ENCODE assay signal across 1 cellular context in the genomic region with DNA sequence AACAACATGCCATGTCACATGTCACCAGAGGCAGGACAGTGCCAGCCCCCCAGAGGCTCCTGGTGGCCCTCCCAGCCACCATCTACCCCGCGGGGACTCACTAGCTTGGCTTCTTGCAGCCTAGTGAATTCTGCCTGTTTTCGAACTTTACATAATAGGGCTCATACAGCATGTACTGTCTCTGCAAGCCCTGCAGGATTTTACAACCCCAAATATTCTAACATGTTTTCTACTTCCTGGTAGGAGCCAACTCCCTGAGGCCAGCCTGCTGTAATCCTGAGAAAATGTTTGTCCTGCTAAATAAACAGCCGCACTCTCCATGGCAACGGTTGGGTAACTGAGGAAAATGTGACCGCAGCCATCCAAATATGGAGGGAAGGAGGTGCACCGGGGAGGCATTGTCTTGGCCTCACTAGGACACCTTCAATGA.
TF ChIP-seq lines count a peak whose summit lies in the region.

No MANE protein-coding gene starts in this region.

TF ChIP-seq in HepG2, 621 proteins besides CTCF, POLR2A, EP300 and RAD21 (continued from another document and continues in another):
- TF ChIP-seq, protein P1, sequence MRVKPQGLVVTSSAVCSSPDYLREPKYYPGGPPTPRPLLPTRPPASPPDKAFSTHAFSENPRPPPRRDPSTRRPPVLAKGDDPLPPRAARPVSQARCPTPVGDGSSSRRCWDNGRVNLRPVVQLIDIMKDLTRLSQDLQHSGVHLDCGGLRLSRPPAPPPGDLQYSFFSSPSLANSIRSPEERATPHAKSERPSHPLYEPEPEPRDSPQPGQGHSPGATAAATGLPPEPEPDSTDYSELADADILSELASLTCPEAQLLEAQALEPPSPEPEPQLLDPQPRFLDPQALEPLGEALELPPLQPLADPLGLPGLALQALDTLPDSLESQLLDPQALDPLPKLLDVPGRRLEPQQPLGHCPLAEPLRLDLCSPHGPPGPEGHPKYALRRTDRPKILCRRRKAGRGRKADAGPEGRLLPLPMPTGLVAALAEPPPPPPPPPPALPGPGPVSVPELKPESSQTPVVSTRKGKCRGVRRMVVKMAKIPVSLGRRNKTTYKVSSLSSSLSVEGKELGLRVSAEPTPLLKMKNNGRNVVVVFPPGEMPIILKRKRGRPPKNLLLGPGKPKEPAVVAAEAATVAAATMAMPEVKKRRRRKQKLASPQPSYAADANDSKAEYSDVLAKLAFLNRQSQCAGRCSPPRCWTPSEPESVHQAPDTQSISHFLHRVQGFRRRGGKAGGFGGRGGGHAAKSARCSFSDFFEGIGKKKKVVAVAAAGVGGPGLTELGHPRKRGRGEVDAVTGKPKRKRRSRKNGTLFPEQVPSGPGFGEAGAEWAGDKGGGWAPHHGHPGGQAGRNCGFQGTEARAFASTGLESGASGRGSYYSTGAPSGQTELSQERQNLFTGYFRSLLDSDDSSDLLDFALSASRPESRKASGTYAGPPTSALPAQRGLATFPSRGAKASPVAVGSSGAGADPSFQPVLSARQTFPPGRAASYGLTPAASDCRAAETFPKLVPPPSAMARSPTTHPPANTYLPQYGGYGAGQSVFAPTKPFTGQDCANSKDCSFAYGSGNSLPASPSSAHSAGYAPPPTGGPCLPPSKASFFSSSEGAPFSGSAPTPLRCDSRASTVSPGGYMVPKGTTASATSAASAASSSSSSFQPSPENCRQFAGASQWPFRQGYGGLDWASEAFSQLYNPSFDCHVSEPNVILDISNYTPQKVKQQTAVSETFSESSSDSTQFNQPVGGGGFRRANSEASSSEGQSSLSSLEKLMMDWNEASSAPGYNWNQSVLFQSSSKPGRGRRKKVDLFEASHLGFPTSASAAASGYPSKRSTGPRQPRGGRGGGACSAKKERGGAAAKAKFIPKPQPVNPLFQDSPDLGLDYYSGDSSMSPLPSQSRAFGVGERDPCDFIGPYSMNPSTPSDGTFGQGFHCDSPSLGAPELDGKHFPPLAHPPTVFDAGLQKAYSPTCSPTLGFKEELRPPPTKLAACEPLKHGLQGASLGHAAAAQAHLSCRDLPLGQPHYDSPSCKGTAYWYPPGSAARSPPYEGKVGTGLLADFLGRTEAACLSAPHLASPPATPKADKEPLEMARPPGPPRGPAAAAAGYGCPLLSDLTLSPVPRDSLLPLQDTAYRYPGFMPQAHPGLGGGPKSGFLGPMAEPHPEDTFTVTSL (CRISPR knock-in tag; IDR thresholded peaks at IDR 0.05; ENCODE audit: borderline replicate concordance): peak; percentile 57; the same call in 1 of the 2 replicates
- TF ChIP-seq FOXP1 (IDR thresholded peaks at IDR 0.05): no peak
- TF ChIP-seq FOXP1 (CRISPR knock-in tag; IDR thresholded peaks at IDR 0.05): peak; percentile 87
- TF ChIP-seq, protein P2, sequence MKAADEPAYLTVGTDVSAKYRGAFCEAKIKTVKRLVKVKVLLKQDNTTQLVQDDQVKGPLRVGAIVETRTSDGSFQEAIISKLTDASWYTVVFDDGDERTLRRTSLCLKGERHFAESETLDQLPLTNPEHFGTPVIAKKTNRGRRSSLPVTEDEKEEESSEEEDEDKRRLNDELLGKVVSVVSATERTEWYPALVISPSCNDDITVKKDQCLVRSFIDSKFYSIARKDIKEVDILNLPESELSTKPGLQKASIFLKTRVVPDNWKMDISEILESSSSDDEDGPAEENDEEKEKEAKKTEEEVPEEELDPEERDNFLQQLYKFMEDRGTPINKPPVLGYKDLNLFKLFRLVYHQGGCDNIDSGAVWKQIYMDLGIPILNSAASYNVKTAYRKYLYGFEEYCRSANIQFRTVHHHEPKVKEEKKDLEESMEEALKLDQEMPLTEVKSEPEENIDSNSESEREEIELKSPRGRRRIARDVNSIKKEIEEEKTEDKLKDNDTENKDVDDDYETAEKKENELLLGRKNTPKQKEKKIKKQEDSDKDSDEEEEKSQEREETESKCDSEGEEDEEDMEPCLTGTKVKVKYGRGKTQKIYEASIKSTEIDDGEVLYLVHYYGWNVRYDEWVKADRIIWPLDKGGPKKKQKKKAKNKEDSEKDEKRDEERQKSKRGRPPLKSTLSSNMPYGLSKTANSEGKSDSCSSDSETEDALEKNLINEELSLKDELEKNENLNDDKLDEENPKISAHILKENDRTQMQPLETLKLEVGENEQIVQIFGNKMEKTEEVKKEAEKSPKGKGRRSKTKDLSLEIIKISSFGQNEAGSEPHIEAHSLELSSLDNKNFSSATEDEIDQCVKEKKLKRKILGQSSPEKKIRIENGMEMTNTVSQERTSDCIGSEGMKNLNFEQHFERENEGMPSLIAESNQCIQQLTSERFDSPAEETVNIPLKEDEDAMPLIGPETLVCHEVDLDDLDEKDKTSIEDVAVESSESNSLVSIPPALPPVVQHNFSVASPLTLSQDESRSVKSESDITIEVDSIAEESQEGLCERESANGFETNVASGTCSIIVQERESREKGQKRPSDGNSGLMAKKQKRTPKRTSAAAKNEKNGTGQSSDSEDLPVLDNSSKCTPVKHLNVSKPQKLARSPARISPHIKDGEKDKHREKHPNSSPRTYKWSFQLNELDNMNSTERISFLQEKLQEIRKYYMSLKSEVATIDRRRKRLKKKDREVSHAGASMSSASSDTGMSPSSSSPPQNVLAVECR (CRISPR knock-in tag; IDR thresholded peaks at IDR 0.05; ENCODE audit: borderline replicate concordance): peak; percentile 83; the same call in 1 of the 2 replicates
- TF ChIP-seq ZNF331 (CRISPR knock-in tag; IDR thresholded peaks at IDR 0.05): 0 out of 2 replicates have a peak, but pooled peaks have one; percentile 72
- no peak; the same call in 1 of the 2 replicates for TF ChIP-seq HOXD1 (CRISPR knock-in tag; IDR thresholded peaks at IDR 0.05)
- TF ChIP-seq, protein P3, sequence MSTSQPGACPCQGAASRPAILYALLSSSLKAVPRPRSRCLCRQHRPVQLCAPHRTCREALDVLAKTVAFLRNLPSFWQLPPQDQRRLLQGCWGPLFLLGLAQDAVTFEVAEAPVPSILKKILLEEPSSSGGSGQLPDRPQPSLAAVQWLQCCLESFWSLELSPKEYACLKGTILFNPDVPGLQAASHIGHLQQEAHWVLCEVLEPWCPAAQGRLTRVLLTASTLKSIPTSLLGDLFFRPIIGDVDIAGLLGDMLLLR (CRISPR knock-in tag; IDR thresholded peaks at IDR 0.05): no peak
- peak; percentile 66 for TF ChIP-seq TBL1XR1 (IDR thresholded peaks at IDR 0.05; ENCODE audit: borderline replicate concordance, low read length, partially characterized antibody)
- no peak for TF ChIP-seq CC2D1A (CRISPR knock-in tag; IDR thresholded peaks at IDR 0.05)
- no peak for TF ChIP-seq SMYD3 (CRISPR knock-in tag; IDR thresholded peaks at IDR 0.05)
- TF ChIP-seq, protein P4, sequence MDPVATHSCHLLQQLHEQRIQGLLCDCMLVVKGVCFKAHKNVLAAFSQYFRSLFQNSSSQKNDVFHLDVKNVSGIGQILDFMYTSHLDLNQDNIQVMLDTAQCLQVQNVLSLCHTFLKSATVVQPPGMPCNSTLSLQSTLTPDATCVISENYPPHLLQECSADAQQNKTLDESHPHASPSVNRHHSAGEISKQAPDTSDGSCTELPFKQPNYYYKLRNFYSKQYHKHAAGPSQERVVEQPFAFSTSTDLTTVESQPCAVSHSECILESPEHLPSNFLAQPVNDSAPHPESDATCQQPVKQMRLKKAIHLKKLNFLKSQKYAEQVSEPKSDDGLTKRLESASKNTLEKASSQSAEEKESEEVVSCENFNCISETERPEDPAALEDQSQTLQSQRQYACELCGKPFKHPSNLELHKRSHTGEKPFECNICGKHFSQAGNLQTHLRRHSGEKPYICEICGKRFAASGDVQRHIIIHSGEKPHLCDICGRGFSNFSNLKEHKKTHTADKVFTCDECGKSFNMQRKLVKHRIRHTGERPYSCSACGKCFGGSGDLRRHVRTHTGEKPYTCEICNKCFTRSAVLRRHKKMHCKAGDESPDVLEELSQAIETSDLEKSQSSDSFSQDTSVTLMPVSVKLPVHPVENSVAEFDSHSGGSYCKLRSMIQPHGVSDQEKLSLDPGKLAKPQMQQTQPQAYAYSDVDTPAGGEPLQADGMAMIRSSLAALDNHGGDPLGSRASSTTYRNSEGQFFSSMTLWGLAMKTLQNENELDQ (CRISPR knock-in tag; IDR thresholded peaks at IDR 0.05; ENCODE audit: borderline replicate concordance): no peak
- TF ChIP-seq ZNF484 (CRISPR knock-in tag; IDR thresholded peaks at IDR 0.05; ENCODE audit: borderline replicate concordance, low read depth): no peak
- peak; percentile 54; the same call in 1 of the 2 replicates for TF ChIP-seq YEATS2 (CRISPR knock-in tag; IDR thresholded peaks at IDR 0.05; ENCODE audit: borderline replicate concordance)
- no peak for TF ChIP-seq PAX8 (CRISPR knock-in tag; IDR thresholded peaks at IDR 0.05; ENCODE audit: borderline replicate concordance)
- no peak for TF ChIP-seq ZNF619 (CRISPR knock-in tag; IDR thresholded peaks at IDR 0.05)
- TF ChIP-seq, protein P5, sequence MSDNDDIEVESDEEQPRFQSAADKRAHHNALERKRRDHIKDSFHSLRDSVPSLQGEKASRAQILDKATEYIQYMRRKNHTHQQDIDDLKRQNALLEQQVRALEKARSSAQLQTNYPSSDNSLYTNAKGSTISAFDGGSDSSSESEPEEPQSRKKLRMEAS (IDR thresholded peaks at IDR 0.05): peak; percentile 74
- no peak for TF ChIP-seq TGIF2 (CRISPR knock-in tag; IDR thresholded peaks at IDR 0.05)
- TF ChIP-seq KLF12 (CRISPR knock-in tag; IDR thresholded peaks at IDR 0.05; ENCODE audit: borderline replicate concordance): no peak
- TF ChIP-seq, protein P6, sequence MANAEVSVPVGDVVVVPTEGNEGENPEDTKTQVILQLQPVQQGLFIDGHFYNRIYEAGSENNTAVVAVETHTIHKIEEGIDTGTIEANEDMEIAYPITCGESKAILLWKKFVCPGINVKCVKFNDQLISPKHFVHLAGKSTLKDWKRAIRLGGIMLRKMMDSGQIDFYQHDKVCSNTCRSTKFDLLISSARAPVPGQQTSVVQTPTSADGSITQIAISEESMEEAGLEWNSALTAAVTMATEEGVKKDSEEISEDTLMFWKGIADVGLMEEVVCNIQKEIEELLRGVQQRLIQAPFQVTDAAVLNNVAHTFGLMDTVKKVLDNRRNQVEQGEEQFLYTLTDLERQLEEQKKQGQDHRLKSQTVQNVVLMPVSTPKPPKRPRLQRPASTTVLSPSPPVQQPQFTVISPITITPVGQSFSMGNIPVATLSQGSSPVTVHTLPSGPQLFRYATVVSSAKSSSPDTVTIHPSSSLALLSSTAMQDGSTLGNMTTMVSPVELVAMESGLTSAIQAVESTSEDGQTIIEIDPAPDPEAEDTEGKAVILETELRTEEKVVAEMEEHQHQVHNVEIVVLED (CRISPR knock-in tag; IDR thresholded peaks at IDR 0.05; ENCODE audit: borderline replicate concordance): 0 out of 2 replicates have a peak, but pooled peaks have one; percentile 45
- TF ChIP-seq ZNF24 (IDR thresholded peaks at IDR 0.05): no peak
- 0 out of 2 replicates have a peak, but pooled peaks have one; percentile 57 for TF ChIP-seq CCDC6 (CRISPR knock-in tag; IDR thresholded peaks at IDR 0.05)
- TF ChIP-seq NONO (IDR thresholded peaks at IDR 0.05): no peak
- peak; percentile 70 for TF ChIP-seq NONO (CRISPR knock-in tag; conservative IDR thresholded peaks at IDR 0.05)
- 0 out of 2 replicates have a peak, but pooled peaks have one; percentile 24 for TF ChIP-seq NFYC (CRISPR knock-in tag; IDR thresholded peaks at IDR 0.05)
- no peak for TF ChIP-seq RBM39 (IDR thresholded peaks at IDR 0.05; ENCODE audit: low read depth, low read length, poor library complexity, severe bottlenecking)
- TF ChIP-seq, protein P7, sequence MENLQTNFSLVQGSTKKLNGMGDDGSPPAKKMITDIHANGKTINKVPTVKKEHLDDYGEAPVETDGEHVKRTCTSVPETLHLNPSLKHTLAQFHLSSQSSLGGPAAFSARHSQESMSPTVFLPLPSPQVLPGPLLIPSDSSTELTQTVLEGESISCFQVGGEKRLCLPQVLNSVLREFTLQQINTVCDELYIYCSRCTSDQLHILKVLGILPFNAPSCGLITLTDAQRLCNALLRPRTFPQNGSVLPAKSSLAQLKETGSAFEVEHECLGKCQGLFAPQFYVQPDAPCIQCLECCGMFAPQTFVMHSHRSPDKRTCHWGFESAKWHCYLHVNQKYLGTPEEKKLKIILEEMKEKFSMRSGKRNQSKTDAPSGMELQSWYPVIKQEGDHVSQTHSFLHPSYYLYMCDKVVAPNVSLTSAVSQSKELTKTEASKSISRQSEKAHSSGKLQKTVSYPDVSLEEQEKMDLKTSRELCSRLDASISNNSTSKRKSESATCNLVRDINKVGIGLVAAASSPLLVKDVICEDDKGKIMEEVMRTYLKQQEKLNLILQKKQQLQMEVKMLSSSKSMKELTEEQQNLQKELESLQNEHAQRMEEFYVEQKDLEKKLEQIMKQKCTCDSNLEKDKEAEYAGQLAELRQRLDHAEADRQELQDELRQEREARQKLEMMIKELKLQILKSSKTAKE (CRISPR knock-in tag; IDR thresholded peaks at IDR 0.05; ENCODE audit: borderline replicate concordance): no peak
- TF ChIP-seq ZNF841 (CRISPR knock-in tag; IDR thresholded peaks at IDR 0.05; ENCODE audit: borderline replicate concordance): no peak
- TF ChIP-seq, protein P8, sequence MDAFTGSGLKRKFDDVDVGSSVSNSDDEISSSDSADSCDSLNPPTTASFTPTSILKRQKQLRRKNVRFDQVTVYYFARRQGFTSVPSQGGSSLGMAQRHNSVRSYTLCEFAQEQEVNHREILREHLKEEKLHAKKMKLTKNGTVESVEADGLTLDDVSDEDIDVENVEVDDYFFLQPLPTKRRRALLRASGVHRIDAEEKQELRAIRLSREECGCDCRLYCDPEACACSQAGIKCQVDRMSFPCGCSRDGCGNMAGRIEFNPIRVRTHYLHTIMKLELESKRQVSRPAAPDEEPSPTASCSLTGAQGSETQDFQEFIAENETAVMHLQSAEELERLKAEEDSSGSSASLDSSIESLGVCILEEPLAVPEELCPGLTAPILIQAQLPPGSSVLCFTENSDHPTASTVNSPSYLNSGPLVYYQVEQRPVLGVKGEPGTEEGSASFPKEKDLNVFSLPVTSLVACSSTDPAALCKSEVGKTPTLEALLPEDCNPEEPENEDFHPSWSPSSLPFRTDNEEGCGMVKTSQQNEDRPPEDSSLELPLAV (CRISPR knock-in tag; conservative IDR thresholded peaks at IDR 0.05; ENCODE audit: low read depth): no peak
- TF ChIP-seq HNF4A (CRISPR knock-in tag; IDR thresholded peaks at IDR 0.05): peak; percentile 27
- no peak for TF ChIP-seq ATAD3A (CRISPR knock-in tag; IDR thresholded peaks at IDR 0.05)
- no peak for TF ChIP-seq SRSF9 (IDR thresholded peaks at IDR 0.05; ENCODE audit: borderline replicate concordance, insufficient read depth, low read depth, low read length, poor library complexity, severe bottlenecking)
- peak; percentile 94 for TF ChIP-seq RFX1 (IDR thresholded peaks at IDR 0.05)
- TF ChIP-seq, protein P9, sequence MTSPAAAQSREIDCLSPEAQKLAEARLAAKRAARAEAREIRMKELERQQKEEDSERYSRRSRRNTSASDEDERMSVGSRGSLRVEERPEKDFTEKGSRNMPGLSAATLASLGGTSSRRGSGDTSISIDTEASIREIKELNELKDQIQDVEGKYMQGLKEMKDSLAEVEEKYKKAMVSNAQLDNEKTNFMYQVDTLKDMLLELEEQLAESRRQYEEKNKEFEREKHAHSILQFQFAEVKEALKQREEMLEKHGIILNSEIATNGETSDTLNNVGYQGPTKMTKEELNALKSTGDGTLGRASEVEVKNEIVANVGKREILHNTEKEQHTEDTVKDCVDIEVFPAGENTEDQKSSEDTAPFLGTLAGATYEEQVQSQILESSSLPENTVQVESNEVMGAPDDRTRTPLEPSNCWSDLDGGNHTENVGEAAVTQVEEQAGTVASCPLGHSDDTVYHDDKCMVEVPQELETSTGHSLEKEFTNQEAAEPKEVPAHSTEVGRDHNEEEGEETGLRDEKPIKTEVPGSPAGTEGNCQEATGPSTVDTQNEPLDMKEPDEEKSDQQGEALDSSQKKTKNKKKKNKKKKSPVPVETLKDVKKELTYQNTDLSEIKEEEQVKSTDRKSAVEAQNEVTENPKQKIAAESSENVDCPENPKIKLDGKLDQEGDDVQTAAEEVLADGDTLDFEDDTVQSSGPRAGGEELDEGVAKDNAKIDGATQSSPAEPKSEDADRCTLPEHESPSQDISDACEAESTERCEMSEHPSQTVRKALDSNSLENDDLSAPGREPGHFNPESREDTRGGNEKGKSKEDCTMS (CRISPR knock-in tag; conservative IDR thresholded peaks at IDR 0.05): no peak
- no peak; the same call in 1 of the 2 replicates for TF ChIP-seq ATF7 (IDR thresholded peaks at IDR 0.05)
- 0 out of 2 replicates have a peak, but pooled peaks have one; percentile 46 for TF ChIP-seq ATF7 (CRISPR knock-in tag; IDR thresholded peaks at IDR 0.05)
- TF ChIP-seq KDM1A (CRISPR knock-in tag; IDR thresholded peaks at IDR 0.05): no peak
